Comparison of ENCODE assay signal across 37 cellular contexts in genomic region chr22:45958971-45959370, GRCh38. TPM values are rescaled to one million over a fixed set of nuclear protein-coding genes. Genes with fewer than 3 reads are reported as not detected.
"Had no signal": no experiment of that assay in that cellular context is flagged by ENCODE, and none has a peak within 500 bp of the region (broad histone marks: within the 10 kb centered on the region; RNA-seq: fewer than 3 reads in every experiment).

No MANE protein-coding gene starts in this region.

- H3K4me1 ChIP-seq: ascending aorta had no signal

- H3K36me3 Mint-ChIP-seq: activated CD8-positive, alpha-beta memory T cell treated with anti-CD3 and anti-CD28 coated beads, Interleukin-2, amount 10 ng/mL, durations not matched to agents 7 days and 5 days; activated naive CD4-positive, alpha-beta T cell treated with anti-CD3 and anti-CD28 coated beads, Interleukin-2, amount 10 ng/mL, durations not matched to agents 7 days and 5 days; activated naive CD4-positive, alpha-beta T cell treated with anti-CD3 and anti-CD28 coated beads, Interleukin-2, amount 50 U/mL, for 24 hours; activated naive CD8-positive, alpha-beta T cell; activated naive CD8-positive, alpha-beta T cell treated with anti-CD3 and anti-CD28 coated beads, Interleukin-2, amount 10 ng/mL, durations not matched to agents 7 days and 5 days; brain; WTC11 had no signal

- H3K9me3 ChIP-seq: ascending aorta had no signal

- H3K4me3 Mint-ChIP-seq: activated CD4-positive, alpha-beta memory T cell treated with anti-CD3 and anti-CD28 coated beads, Interleukin-2, amount 10 ng/mL, durations not matched to agents 7 days and 5 days; activated CD4-positive, alpha-beta T cell treated with anti-CD3 and anti-CD28 coated beads for 36 hours; activated CD4-positive, alpha-beta T cell treated with anti-CD3 and anti-CD28 coated beads, Interleukin-2, amount 10 ng/mL, durations not matched to agents 7 days and 5 days; activated CD8-positive, alpha-beta memory T cell treated with anti-CD3 and anti-CD28 coated beads, Interleukin-2, amount 10 ng/mL, durations not matched to agents 7 days and 5 days; activated CD8-positive, alpha-beta T cell treated with anti-CD3 and anti-CD28 coated beads, Interleukin-2, amount 10 ng/mL, durations not matched to agents 7 days and 5 days; activated naive CD4-positive, alpha-beta T cell treated with anti-CD3 and anti-CD28 coated beads, Interleukin-2, amount 10 ng/mL, durations not matched to agents 7 days and 5 days; activated naive CD4-positive, alpha-beta T cell treated with anti-CD3 and anti-CD28 coated beads, Interleukin-2, amount 50 U/mL, for 24 hours; activated naive CD8-positive, alpha-beta T cell; activated naive CD8-positive, alpha-beta T cell treated with anti-CD3 and anti-CD28 coated beads, Interleukin-2, amount 10 ng/mL, durations not matched to agents 7 days and 5 days; activated naive CD8-positive, alpha-beta T cell treated with anti-CD3 and anti-CD28 coated beads, Interleukin-2, amount 50 U/mL, for 24 hours; activated T-cell treated with anti-CD3 and anti-CD28 coated beads, Interleukin-2, amount 50 U/mL, for 24 hours; brain; central memory CD8-positive, alpha-beta T cell; T-helper 1 cell treated with Interleukin-12 subunit alpha and Interleukin-12 subunit beta and Interleukin-4 antibody, amounts not matched to agents 30 μg/mL and 1 μg/mL, for 36 hours; T-helper 2 cell treated with Interferon-gamma antibody and Interleukin-4, amounts not matched to agents 5 μg/mL and 100 μg/mL, for 36 hours; WTC11 had no signal

- H3K36me3 ChIP-seq: ascending aorta, cardiac muscle cell, WERI-Rb-1 had no signal

- H3K9me3 Mint-ChIP-seq: activated CD4-positive, alpha-beta memory T cell treated with anti-CD3 and anti-CD28 coated beads, Interleukin-2, amount 10 ng/mL, durations not matched to agents 7 days and 5 days; activated CD4-positive, alpha-beta T cell treated with anti-CD3 and anti-CD28 coated beads, Interleukin-2, amount 10 ng/mL, durations not matched to agents 7 days and 5 days; activated naive CD4-positive, alpha-beta T cell treated with anti-CD3 and anti-CD28 coated beads, Interleukin-2, amount 10 ng/mL, durations not matched to agents 7 days and 5 days; activated naive CD4-positive, alpha-beta T cell treated with anti-CD3 and anti-CD28 coated beads, Interleukin-2, amount 50 U/mL, for 24 hours; activated naive CD8-positive, alpha-beta T cell treated with anti-CD3 and anti-CD28 coated beads, Interleukin-2, amount 10 ng/mL, durations not matched to agents 7 days and 5 days; activated naive CD8-positive, alpha-beta T cell treated with anti-CD3 and anti-CD28 coated beads, Interleukin-2, amount 50 U/mL, for 24 hours; activated T-cell treated with anti-CD3 and anti-CD28 coated beads, Interleukin-2, amount 50 U/mL, for 24 hours; activated T-helper 2 cell treated with anti-CD3 and anti-CD28 coated beads, Interferon-gamma antibody, Interleukin-2, Interleukin-4, amounts not matched to agents 10 μg/mL and 5 μg/mL and 100 μg/mL, durations not matched to agents 14 hours and 24 hours and 36 hours; brain; central memory CD8-positive, alpha-beta T cell; T-helper 1 cell treated with Interleukin-12 subunit alpha and Interleukin-12 subunit beta and Interleukin-4 antibody, amounts not matched to agents 30 μg/mL and 1 μg/mL, for 36 hours; T-helper 2 cell treated with Interferon-gamma antibody and Interleukin-4, amounts not matched to agents 5 μg/mL and 100 μg/mL, for 36 hours; WTC11 had no signal

- H3K4me3 ChIP-seq: ascending aorta, cardiac muscle cell had no signal

- DNase-seq: activated CD4-positive, alpha-beta memory T cell treated with anti-CD3 and anti-CD28 coated beads, Interleukin-2, amount 10 ng/mL, durations not matched to agents 7 days and 5 days; activated CD4-positive, alpha-beta T cell treated with anti-CD3 and anti-CD28 coated beads for 1 hour; activated CD4-positive, alpha-beta T cell treated with anti-CD3 and anti-CD28 coated beads for 36 hours; activated CD4-positive, alpha-beta T cell treated with anti-CD3 and anti-CD28 coated beads for 48 hours; activated CD4-positive, alpha-beta T cell treated with anti-CD3 and anti-CD28 coated beads, Interleukin-2, amount 10 ng/mL, durations not matched to agents 7 days and 5 days; activated CD4-positive, alpha-beta T cell treated with anti-CD3 and anti-CD28 coated beads, Interleukin-2, amount 50 U/mL, for 48 hours; activated CD4-positive, CD25-positive, alpha-beta regulatory T cell; activated CD8-positive, alpha-beta memory T cell treated with anti-CD3 and anti-CD28 coated beads for 24 hours; activated CD8-positive, alpha-beta memory T cell treated with anti-CD3 and anti-CD28 coated beads, Interleukin-2, amount 10 ng/mL, durations not matched to agents 7 days and 5 days; activated CD8-positive, alpha-beta memory T cell treated with anti-CD3 and anti-CD28 coated beads, Interleukin-2, amount 50 U/mL, for 48 hours; activated CD8-positive, alpha-beta T cell treated with anti-CD3 and anti-CD28 coated beads, Interleukin-2, amount 10 ng/mL, durations not matched to agents 7 days and 5 days; activated effector memory CD4-positive, alpha-beta T cell treated with Interleukin-2 at 50 U/mL for 16 hours; activated gamma-delta T cell; activated naive CD4-positive, alpha-beta T cell treated with anti-CD3 and anti-CD28 coated beads, Interleukin-2, amount 10 ng/mL, durations not matched to agents 7 days and 5 days; activated naive CD4-positive, alpha-beta T cell treated with Interleukin-2 at 50 U/mL for 16 hours; activated naive CD8-positive, alpha-beta T cell treated with anti-CD3 and anti-CD28 coated beads, Interleukin-2, amount 10 ng/mL, durations not matched to agents 7 days and 5 days; activated naive CD8-positive, alpha-beta T cell treated with anti-CD3 and anti-CD28 coated beads, Interleukin-2, amount 50 U/mL, for 24 hours; activated T-cell treated with anti-CD3 and anti-CD28 coated beads, Interleukin-2, amount 50 U/mL, for 24 hours; activated T-cell treated with anti-CD3 and anti-CD28 coated beads, Interleukin-2, amount 50 U/mL, for 48 hours; amygdala; anterior cingulate cortex; caudate nucleus; cerebellar nuclear complex; T-helper 2 cell; T-helper 9 cell; WERI-Rb-1 had no signal

- H3K4me1 Mint-ChIP-seq: activated CD4-positive, alpha-beta memory T cell treated with anti-CD3 and anti-CD28 coated beads, Interleukin-2, amount 10 ng/mL, durations not matched to agents 7 days and 5 days; activated CD4-positive, alpha-beta T cell treated with anti-CD3 and anti-CD28 coated beads for 36 hours; activated CD4-positive, alpha-beta T cell treated with anti-CD3 and anti-CD28 coated beads, Interleukin-2, amount 10 ng/mL, durations not matched to agents 7 days and 5 days; activated CD8-positive, alpha-beta memory T cell treated with anti-CD3 and anti-CD28 coated beads, Interleukin-2, amount 10 ng/mL, durations not matched to agents 7 days and 5 days; activated naive CD4-positive, alpha-beta T cell treated with anti-CD3 and anti-CD28 coated beads, Interleukin-2, amount 10 ng/mL, durations not matched to agents 7 days and 5 days; activated naive CD4-positive, alpha-beta T cell treated with anti-CD3 and anti-CD28 coated beads, Interleukin-2, amount 50 U/mL, for 24 hours; activated naive CD8-positive, alpha-beta T cell treated with anti-CD3 and anti-CD28 coated beads, Interleukin-2, amount 10 ng/mL, durations not matched to agents 7 days and 5 days; activated naive CD8-positive, alpha-beta T cell treated with anti-CD3 and anti-CD28 coated beads, Interleukin-2, amount 50 U/mL, for 24 hours; central memory CD8-positive, alpha-beta T cell had no signal

- ATAC-seq: activated CD4-positive, alpha-beta T cell treated with anti-CD3 and anti-CD28 coated beads for 36 hours; activated CD4-positive, CD25-positive, alpha-beta regulatory T cell treated with anti-CD3 and anti-CD28 coated beads, Interleukin-2, amount 50 U/mL, for 24 hours; activated CD8-positive, alpha-beta memory T cell treated with anti-CD3 and anti-CD28 coated beads, Interleukin-2, amount 10 ng/mL, durations not matched to agents 7 days and 5 days; activated CD8-positive, alpha-beta T cell treated with anti-CD3 and anti-CD28 coated beads, Interleukin-2, amount 10 ng/mL, durations not matched to agents 7 days and 5 days; activated naive CD8-positive, alpha-beta T cell treated with anti-CD3 and anti-CD28 coated beads, Interleukin-2, amount 50 U/mL, for 24 hours; WTC11 had no signal

- H3K27me3 ChIP-seq: ascending aorta had no signal

- H3K27ac Mint-ChIP-seq: activated CD4-positive, alpha-beta memory T cell treated with anti-CD3 and anti-CD28 coated beads, Interleukin-2, amount 10 ng/mL, durations not matched to agents 7 days and 5 days; activated CD4-positive, alpha-beta T cell treated with anti-CD3 and anti-CD28 coated beads for 36 hours; activated CD4-positive, alpha-beta T cell treated with anti-CD3 and anti-CD28 coated beads, Interleukin-2, amount 10 ng/mL, durations not matched to agents 7 days and 5 days; activated CD8-positive, alpha-beta memory T cell treated with anti-CD3 and anti-CD28 coated beads, Interleukin-2, amount 10 ng/mL, durations not matched to agents 7 days and 5 days; activated CD8-positive, alpha-beta T cell treated with anti-CD3 and anti-CD28 coated beads, Interleukin-2, amount 10 ng/mL, durations not matched to agents 7 days and 5 days; activated naive CD4-positive, alpha-beta T cell treated with anti-CD3 and anti-CD28 coated beads, Interleukin-2, amount 10 ng/mL, durations not matched to agents 7 days and 5 days; activated naive CD4-positive, alpha-beta T cell treated with anti-CD3 and anti-CD28 coated beads, Interleukin-2, amount 50 U/mL, for 24 hours; activated naive CD8-positive, alpha-beta T cell; activated naive CD8-positive, alpha-beta T cell treated with anti-CD3 and anti-CD28 coated beads, Interleukin-2, amount 10 ng/mL, durations not matched to agents 7 days and 5 days; activated naive CD8-positive, alpha-beta T cell treated with anti-CD3 and anti-CD28 coated beads, Interleukin-2, amount 50 U/mL, for 24 hours; activated T-cell treated with anti-CD3 and anti-CD28 coated beads, Interleukin-2, amount 50 U/mL, for 24 hours; activated T-helper 2 cell treated with anti-CD3 and anti-CD28 coated beads, Interferon-gamma antibody, Interleukin-2, Interleukin-4, amounts not matched to agents 10 μg/mL and 5 μg/mL and 100 μg/mL, durations not matched to agents 14 hours and 24 hours and 36 hours; T-helper 1 cell treated with Interleukin-12 subunit alpha and Interleukin-12 subunit beta and Interleukin-4 antibody, amounts not matched to agents 30 μg/mL and 1 μg/mL, for 36 hours; T-helper 2 cell treated with Interferon-gamma antibody and Interleukin-4, amounts not matched to agents 5 μg/mL and 100 μg/mL, for 36 hours; WTC11 had no signal

- H3K27me3 Mint-ChIP-seq: activated CD8-positive, alpha-beta memory T cell treated with anti-CD3 and anti-CD28 coated beads, Interleukin-2, amount 10 ng/mL, durations not matched to agents 7 days and 5 days; activated naive CD4-positive, alpha-beta T cell treated with anti-CD3 and anti-CD28 coated beads, Interleukin-2, amount 50 U/mL, for 24 hours; activated naive CD8-positive, alpha-beta T cell treated with anti-CD3 and anti-CD28 coated beads, Interleukin-2, amount 10 ng/mL, durations not matched to agents 7 days and 5 days had no signal

- H3K27ac ChIP-seq: ascending aorta, cardiac muscle cell, WERI-Rb-1 had no signal

RNA-seq across cellular contexts. Expression of gene WNT7B, which starts 18.0 kb away (rescaled TPM):
- total RNA-seq: activated CD4-positive, alpha-beta memory T cell treated with anti-CD3 and anti-CD28 coated beads, Interleukin-2, amount 10 ng/mL, durations not matched to agents 7 days and 5 days; activated CD4-positive, alpha-beta T cell treated with anti-CD3 and anti-CD28 coated beads for 36 hours; activated CD4-positive, alpha-beta T cell treated with anti-CD3 and anti-CD28 coated beads, Interleukin-2, amount 10 ng/mL, durations not matched to agents 7 days and 5 days; activated CD8-positive, alpha-beta memory T cell treated with anti-CD3 and anti-CD28 coated beads, Interleukin-2, amount 10 ng/mL, durations not matched to agents 7 days and 5 days; activated CD8-positive, alpha-beta T cell treated with anti-CD3 and anti-CD28 coated beads, Interleukin-2, amount 10 ng/mL, durations not matched to agents 7 days and 5 days; activated naive CD8-positive, alpha-beta T cell treated with anti-CD3 and anti-CD28 coated beads, Interleukin-2, amount 10 ng/mL, durations not matched to agents 7 days and 5 days; activated T-helper 2 cell treated with anti-CD3 and anti-CD28 coated beads, Interferon-gamma antibody, Interleukin-2, Interleukin-4, amounts not matched to agents 10 μg/mL and 5 μg/mL and 100 μg/mL, durations not matched to agents 14 hours and 24 hours and 36 hours; ascending aorta; cardiac muscle cell had no signal
- polyA plus RNA-seq: cardiac muscle cell had no signal
